8 cellular contexts compared by ENCODE assay signal in the genomic region with DNA sequence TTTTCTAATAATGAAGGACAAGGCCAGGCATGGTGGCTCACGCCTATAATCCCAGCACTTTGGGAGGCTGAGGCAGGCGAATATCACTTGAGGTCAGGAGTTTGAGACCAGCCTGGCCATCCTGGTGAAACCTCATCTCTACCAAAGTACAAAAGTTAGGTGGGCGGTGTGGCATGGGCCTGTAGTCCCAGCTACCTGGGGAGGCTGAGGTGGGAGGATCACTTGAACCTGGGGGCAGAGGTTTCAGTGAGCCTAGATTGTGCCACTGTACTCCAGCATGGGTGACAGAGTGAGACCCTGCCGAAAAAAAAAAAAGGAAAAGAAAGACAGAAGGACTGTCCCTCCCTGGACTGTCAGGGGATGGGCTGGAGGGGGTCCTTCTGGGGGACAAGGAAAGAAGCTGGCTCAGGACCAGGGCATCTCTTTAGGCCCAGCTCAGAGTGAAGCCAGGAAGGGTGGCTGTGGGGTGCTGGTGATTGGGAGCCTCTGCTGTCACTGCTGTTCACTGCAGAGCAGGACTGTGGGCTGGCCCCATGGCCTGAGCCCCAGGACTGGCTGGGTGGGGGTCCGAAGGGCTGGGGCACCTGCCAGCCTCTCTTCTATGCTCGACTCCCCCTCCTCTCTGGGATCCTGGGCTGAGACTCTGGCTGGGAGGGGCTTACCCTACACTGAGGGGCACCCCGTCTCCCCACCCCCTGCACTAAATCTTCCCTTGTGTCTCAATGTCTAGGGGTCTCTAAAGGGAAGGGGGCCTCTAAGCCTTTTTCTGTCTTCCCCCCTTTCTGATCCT. TPM values are rescaled to one million over a fixed set of nuclear protein-coding genes. Genes with fewer than 3 reads are reported as not detected.
A peak's percentile ranks its signal among the peaks of the same experiment; 100 is the strongest.
DNase-seq lines count a peak whose midpoint lies in the region; ATAC-seq and TF ChIP-seq lines count a peak whose summit lies in the region.

No MANE protein-coding gene starts in this region.

- TF ChIP-seq CTCF in cardiac muscle cell (IDR thresholded peaks at IDR 0.05; ENCODE audit: low read depth, low read length) (no peak), MCF 10A (IDR thresholded peaks at IDR 0.05; ENCODE audit: unreplicated experiment) (no peak), upper lobe of right lung (IDR thresholded peaks at IDR 0.05) (no peak)

- peak overlapping the region; percentile 43 for H3K4me3 ChIP-seq in cardiac muscle cell
- H3K4me3 ChIP-seq in upper lobe of right lung, result peak overlapping the region; percentile 85

- POLR2A ChIA-PET in MCF 10A (lab: Yijun Ruan, JAX), result interaction anchor here (0.8 kb wide), 1 partner anchor 105 kb away, joined by 3 read pairs; no protein-coding TSS in a partner anchor

- no TSS peak for BruUV-seq in MCF 10A (replicated peaks; lab: Mats Ljungman, UMichigan)

- H3K4me3 Mint-ChIP-seq in MCF 10A (ENCODE audit: unreplicated experiment), result peak overlapping the region; percentile 59
- peak overlapping the region; percentile 48 for H3K4me3 Mint-ChIP-seq in memory B cell

- H3K9me3 Mint-ChIP-seq in MCF 10A (ENCODE audit: unreplicated experiment), result no peaks in the 10 kb centered on the region
- no peaks in the 10 kb centered on the region for H3K9me3 Mint-ChIP-seq in memory B cell

- H3K9me3 ChIP-seq in cardiac muscle cell (ENCODE audit: low read depth) (no peaks in the 10 kb centered on the region), upper lobe of right lung (no peaks in the 10 kb centered on the region)

- no peaks in the 10 kb centered on the region for H3K36me3 ChIP-seq in cardiac muscle cell
- H3K36me3 ChIP-seq in upper lobe of right lung, result no peaks in the 10 kb centered on the region

- H3K27ac Mint-ChIP-seq in MCF 10A (ENCODE audit: low read depth, unreplicated experiment) (no peak overlapping the region), memory B cell (no peak overlapping the region)

- intact Hi-C loops in Right ventricle myocardium superior (cut with DNase I), result loop anchor here (5.0 kb wide), 1 partner anchor 40 kb away; no protein-coding TSS in a partner anchor
- intact Hi-C loops in MCF 10A (cut with micrococcal nuclease), result no loop called here
- intact Hi-C loops in upper lobe of right lung (cut with DNase I), result loop anchor here (10.0 kb wide), 1 partner anchor 47 kb away; no protein-coding TSS in a partner anchor

- peaks cover 15% of the 10 kb centered on the region for H3K4me1 Mint-ChIP-seq in MCF 10A (ENCODE audit: insufficient read depth, unreplicated experiment)
- H3K4me1 Mint-ChIP-seq in memory B cell, result peaks cover 17% of the 10 kb centered on the region

- H3K27me3 ChIP-seq in cardiac muscle cell, result no peaks in the 10 kb centered on the region
- no peaks in the 10 kb centered on the region for H3K27me3 ChIP-seq in upper lobe of right lung

- ATAC-seq in Right ventricle myocardium superior (ENCODE audit: poor library complexity), result no peak
- no peak for ATAC-seq in memory B cell (ENCODE audit: low read depth)
- ATAC-seq in upper lobe of right lung, result no peak
- ATAC-seq in HG03460 (IDR thresholded peaks at IDR 0.05; ENCODE audit: unreplicated experiment), result no peak
- ATAC-seq in HG02973 (IDR thresholded peaks at IDR 0.05; ENCODE audit: unreplicated experiment), result no peak

- H3K36me3 Mint-ChIP-seq in MCF 10A (ENCODE audit: insufficient read depth, unreplicated experiment) (no peaks in the 10 kb centered on the region), memory B cell (no peaks in the 10 kb centered on the region)

- H3K4me1 ChIP-seq in cardiac muscle cell (ENCODE audit: low read depth) (peaks cover 11% of the 10 kb centered on the region), upper lobe of right lung (peaks cover 43% of the 10 kb centered on the region)

- CTCF ChIA-PET in MCF 10A (lab: Yijun Ruan, JAX), result interaction anchor here (0.6 kb wide), 2 partner anchors 49 to 131 kb away, joined by 3 to 4 read pairs; no protein-coding TSS in a partner anchor

- H3K27me3 Mint-ChIP-seq in MCF 10A (ENCODE audit: insufficient read depth, unreplicated experiment), result no peaks in the 10 kb centered on the region
- H3K27me3 Mint-ChIP-seq in memory B cell, result peaks cover 42% of the 10 kb centered on the region

- DNase-seq in cardiac muscle cell (ENCODE audit: low read depth in 1 of 2, low spot score in 1 of 2) (no peak), Right ventricle myocardium superior (no peak), MCF 10A (ENCODE audit: unreplicated experiment) (no peak), memory B cell (ENCODE audit: low spot score in 2 of 2) (no peak), upper lobe of right lung (no peak), medulla oblongata (ENCODE audit: extremely low spot score) (no peak)

- H3K27ac ChIP-seq in cardiac muscle cell (no peak overlapping the region), upper lobe of right lung (peak overlapping the region; percentile 72)

RNA-seq across cellular contexts. Expression of gene ARHGAP23, which starts 0.9 kb away (rescaled TPM):
- total RNA-seq in cardiac muscle cell (9.0 and 13.2 TPM in 2 replicates), Right ventricle myocardium superior (58.3 TPM), MCF 10A (2022) (23.2 and 29.2 TPM in 2 replicates), upper lobe of right lung (85.1 TPM)
- 6.8 and 7.6 TPM in 2 replicates for polyA plus RNA-seq in cardiac muscle cell
